Comparison of ENCODE assay signal across 34 cellular contexts in genomic region chr16:21963887-21964286, GRCh38. TPM values are rescaled to one million over a fixed set of nuclear protein-coding genes. Genes with fewer than 3 reads are reported as not detected.
"Had no signal": no experiment of that assay in that cellular context is flagged by ENCODE, and none has a peak within 500 bp of the region (broad histone marks: within the 10 kb centered on the region; RNA-seq: fewer than 3 reads in every experiment).

No MANE protein-coding gene starts in this region.

- H3K27ac ChIP-seq: ascending aorta, cardiac muscle cell, WERI-Rb-1 had no signal

- H3K4me1 ChIP-seq: ascending aorta had no signal

- H3K27me3 ChIP-seq: ascending aorta, cardiac muscle cell had no signal

- DNase-seq: activated CD4-positive, alpha-beta memory T cell treated with anti-CD3 and anti-CD28 coated beads, Interleukin-2, amount 10 ng/mL, durations not matched to agents 7 days and 5 days; activated CD4-positive, alpha-beta T cell treated with anti-CD3 and anti-CD28 coated beads for 1 hour; activated CD4-positive, alpha-beta T cell treated with anti-CD3 and anti-CD28 coated beads for 36 hours; activated CD4-positive, alpha-beta T cell treated with anti-CD3 and anti-CD28 coated beads for 48 hours; activated CD4-positive, alpha-beta T cell treated with anti-CD3 and anti-CD28 coated beads, Interleukin-2, amount 10 ng/mL, durations not matched to agents 7 days and 5 days; activated CD4-positive, alpha-beta T cell treated with anti-CD3 and anti-CD28 coated beads, Interleukin-2, amount 50 U/mL, for 48 hours; activated CD4-positive, CD25-positive, alpha-beta regulatory T cell; activated CD8-positive, alpha-beta memory T cell treated with anti-CD3 and anti-CD28 coated beads for 24 hours; activated CD8-positive, alpha-beta memory T cell treated with anti-CD3 and anti-CD28 coated beads, Interleukin-2, amount 10 ng/mL, durations not matched to agents 7 days and 5 days; activated CD8-positive, alpha-beta memory T cell treated with anti-CD3 and anti-CD28 coated beads, Interleukin-2, amount 50 U/mL, for 48 hours; activated CD8-positive, alpha-beta T cell treated with anti-CD3 and anti-CD28 coated beads, Interleukin-2, amount 10 ng/mL, durations not matched to agents 7 days and 5 days; activated effector memory CD4-positive, alpha-beta T cell treated with Interleukin-2 at 50 U/mL for 16 hours; activated gamma-delta T cell; activated naive CD4-positive, alpha-beta T cell treated with anti-CD3 and anti-CD28 coated beads, Interleukin-2, amount 10 ng/mL, durations not matched to agents 7 days and 5 days; activated naive CD4-positive, alpha-beta T cell treated with Interleukin-2 at 50 U/mL for 16 hours; activated naive CD8-positive, alpha-beta T cell treated with anti-CD3 and anti-CD28 coated beads, Interleukin-2, amount 10 ng/mL, durations not matched to agents 7 days and 5 days; activated naive CD8-positive, alpha-beta T cell treated with anti-CD3 and anti-CD28 coated beads, Interleukin-2, amount 50 U/mL, for 24 hours; activated T-cell treated with anti-CD3 and anti-CD28 coated beads, Interleukin-2, amount 50 U/mL, for 24 hours; activated T-cell treated with anti-CD3 and anti-CD28 coated beads, Interleukin-2, amount 50 U/mL, for 48 hours; amygdala; anterior cingulate cortex; central memory CD4-positive, alpha-beta T cell; SW 1271; T-helper 1 cell; T-helper 2 cell; T-helper 9 cell; WERI-Rb-1 had no signal

- H3K9me3 ChIP-seq: ascending aorta had no signal

- H3K4me3 ChIP-seq: ascending aorta, cardiac muscle cell had no signal

- ATAC-seq: activated CD4-positive, alpha-beta T cell treated with anti-CD3 and anti-CD28 coated beads for 36 hours; activated CD4-positive, CD25-positive, alpha-beta regulatory T cell treated with anti-CD3 and anti-CD28 coated beads, Interleukin-2, amount 50 U/mL, for 24 hours; activated CD8-positive, alpha-beta memory T cell treated with anti-CD3 and anti-CD28 coated beads, Interleukin-2, amount 10 ng/mL, durations not matched to agents 7 days and 5 days; activated CD8-positive, alpha-beta T cell treated with anti-CD3 and anti-CD28 coated beads, Interleukin-2, amount 10 ng/mL, durations not matched to agents 7 days and 5 days; activated naive CD8-positive, alpha-beta T cell treated with anti-CD3 and anti-CD28 coated beads, Interleukin-2, amount 50 U/mL, for 24 hours; WTC11 had no signal

- FAIRE-seq: bronchial epithelial cell had no signal

RNA-seq across cellular contexts. Expression of gene PDZD9, which starts 37.0 kb away (rescaled TPM):
- total RNA-seq: activated CD4-positive, alpha-beta memory T cell treated with anti-CD3 and anti-CD28 coated beads, Interleukin-2, amount 10 ng/mL, durations not matched to agents 7 days and 5 days; activated CD4-positive, alpha-beta T cell treated with anti-CD3 and anti-CD28 coated beads for 36 hours; activated CD4-positive, alpha-beta T cell treated with anti-CD3 and anti-CD28 coated beads, Interleukin-2, amount 10 ng/mL, durations not matched to agents 7 days and 5 days; activated CD8-positive, alpha-beta memory T cell treated with anti-CD3 and anti-CD28 coated beads, Interleukin-2, amount 10 ng/mL, durations not matched to agents 7 days and 5 days; activated CD8-positive, alpha-beta T cell treated with anti-CD3 and anti-CD28 coated beads, Interleukin-2, amount 10 ng/mL, durations not matched to agents 7 days and 5 days; activated naive CD8-positive, alpha-beta T cell treated with anti-CD3 and anti-CD28 coated beads, Interleukin-2, amount 10 ng/mL, durations not matched to agents 7 days and 5 days; activated T-helper 2 cell treated with anti-CD3 and anti-CD28 coated beads, Interferon-gamma antibody, Interleukin-2, Interleukin-4, amounts not matched to agents 10 μg/mL and 5 μg/mL and 100 μg/mL, durations not matched to agents 14 hours and 24 hours and 36 hours; ascending aorta; bronchial epithelial cell; cardiac muscle cell; WTC11 had no signal
- polyA plus RNA-seq: adipose tissue had no signal
